ENCODE assay signal across 35 cellular contexts in genomic region chr20:25424536-25424935, GRCh38.
"Had no signal": no experiment of that assay in that cellular context is flagged by ENCODE, and none has a peak within 500 bp of the region (broad histone marks: within the 10 kb centered on the region; RNA-seq: fewer than 3 reads in every experiment).

No MANE protein-coding gene starts in this region.

- H3K9ac ChIP-seq: KMS-11 had no signal

- H3K4me3 ChIP-seq: MG63 had no signal

- H3K9me3 ChIP-seq: MG63 had no signal

- H3K27ac ChIP-seq: KMS-11 had no signal

- DNase-seq: Karpas-422, Kasumi-1, MG63, MM.1S, MV-4-11, NCI-H1048, NCI-H1092, NCI-H1092 treated with DMSO at 0.1 percent for 48 hours, NCI-H1105, NCI-H1105 treated with DMSO at 0.1 percent for 48 hours, NCI-H1417, NCI-H1417 treated with DMSO at 0.1 percent for 48 hours, NCI-H1436, NCI-H1436 treated with DMSO at 0.1 percent for 48 hours, NCI-H146, NCI-H1694, NCI-H1694 treated with DMSO at 0.1 percent for 48 hours, NCI-H187, NCI-H187 treated with DMSO at 0.1 percent for 48 hours, NCI-H1930, NCI-H2029, NCI-H2029 treated with DMSO at 0.1 percent for 48 hours, NCI-H2081, NCI-H2081 treated with DMSO at 0.1 percent for 48 hours, NCI-H2107, NCI-H2171, NCI-H2171 treated with DMSO at 0.1 percent for 48 hours, NCI-H2227 treated with DMSO at 0.1 percent for 48 hours, NCI-H226, NCI-H345, NCI-H446, NCI-H446 treated with DMSO at 0.1 percent for 48 hours, NCI-H510A, NCI-H510A treated with DMSO at 0.1 percent for 48 hours had no signal

- H3K27me3 ChIP-seq: MG63 had no signal

- H3K4me2 ChIP-seq: KMS-11 had no signal
